Comparison of ENCODE assay signal across 8 cellular contexts in the genomic region with DNA sequence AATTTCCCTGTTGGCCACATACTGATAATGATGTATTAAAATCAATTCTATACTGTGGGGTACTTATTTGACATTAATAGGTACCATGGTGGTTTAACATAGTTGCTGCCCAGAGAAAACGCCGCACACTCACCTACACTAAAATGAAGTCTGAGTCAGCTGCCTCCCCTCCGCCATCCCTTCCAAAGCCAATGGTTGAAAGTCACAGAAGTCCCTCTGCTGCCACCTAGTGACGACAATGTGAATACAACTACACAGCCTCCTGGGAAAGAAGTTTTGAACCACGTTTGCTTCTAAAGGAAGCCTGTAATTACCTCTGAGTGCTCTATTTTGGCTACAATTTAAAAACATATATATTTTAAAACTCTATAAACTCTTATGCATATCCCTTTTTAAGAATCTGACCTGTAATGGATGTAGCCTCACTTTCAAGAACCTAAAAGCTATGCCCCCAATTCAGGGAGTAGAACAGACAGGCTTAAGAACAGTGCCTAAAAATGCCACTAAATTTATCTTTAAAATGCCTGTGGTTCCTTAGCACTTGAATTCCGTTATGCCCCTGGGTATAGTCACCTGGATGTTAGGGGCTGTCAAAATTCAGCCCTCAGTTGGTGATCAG. TPM values are rescaled to one million over a fixed set of nuclear protein-coding genes. Genes with fewer than 3 reads are reported as not detected.
A peak's percentile ranks its signal among the peaks of the same experiment; 100 is the strongest.
DNase-seq lines count a peak whose midpoint lies in the region; ATAC-seq and TF ChIP-seq lines count a peak whose summit lies in the region.

No MANE protein-coding gene starts in this region.

- no peaks in the 10 kb centered on the region for H3K9me3 Mint-ChIP-seq in activated naive CD8-positive, alpha-beta T cell treated with anti-CD3 and anti-CD28 coated beads, Interleukin-2, amount 10 ng/mL, durations not matched to agents 7 days and 5 days

- no peak overlapping the region for H3K4me3 Mint-ChIP-seq in activated naive CD8-positive, alpha-beta T cell treated with anti-CD3 and anti-CD28 coated beads, Interleukin-2, amount 10 ng/mL, durations not matched to agents 7 days and 5 days

- peak; percentile 79 for DNase-seq in HCEC 1CT
- peak; percentile 70 for DNase-seq in NCI-H1436 (lab: John Stamatoyannopoulos, UW)
- DNase-seq in activated naive CD8-positive, alpha-beta T cell treated with anti-CD3 and anti-CD28 coated beads, Interleukin-2, amount 10 ng/mL, durations not matched to agents 7 days and 5 days = peak; percentile 45
- DNase-seq in heart left ventricle = peak in 4 of 5 donors; percentile 76 to 79 (median 76)
- DNase-seq in pulmonary artery endothelial cell (ENCODE audit: low read depth, low spot score) = peak; percentile 49
- DNase-seq in aorta = peak; percentile 74 to 80

- peaks cover 3% of the 10 kb centered on the region; the same call in 1 of the 2 replicates for H3K27me3 ChIP-seq in DOHH2 (ENCODE audit: control insufficient read depth, low read length)
- no peaks in the 10 kb centered on the region for H3K27me3 ChIP-seq in SU-DHL-6 (ENCODE audit: low read length)
- no peaks in the 10 kb centered on the region for H3K27me3 ChIP-seq in heart left ventricle
- H3K27me3 ChIP-seq in aorta (ENCODE audit: control insufficient read depth in 1 of 2, insufficient read depth in 2 of 2, low read length in 1 of 2) = no peaks in the 10 kb centered on the region

- H3F3A ChIP-seq in DOHH2 (ENCODE audit: control insufficient read depth, insufficient read depth) (no peaks in the 10 kb centered on the region), SU-DHL-6 (ENCODE audit: insufficient read depth) (no peaks in the 10 kb centered on the region)

- no peak overlapping the region for H3K27ac Mint-ChIP-seq in activated naive CD8-positive, alpha-beta T cell treated with anti-CD3 and anti-CD28 coated beads, Interleukin-2, amount 10 ng/mL, durations not matched to agents 7 days and 5 days

- TF ChIP-seq CTCF in DOHH2 (IDR thresholded peaks at IDR 0.05; ENCODE audit: low read depth, low read length, poor library complexity, severe bottlenecking) (peak; percentile 70), SU-DHL-6 (IDR thresholded peaks at IDR 0.05; ENCODE audit: insufficient read depth, low read length, poor library complexity, severe bottlenecking) (peak; percentile 95), heart left ventricle (IDR thresholded peaks at IDR 0.05) (peak; percentile 81 to 93 (median 84))

- H3K4me2 ChIP-seq in DOHH2 (ENCODE audit: low read length) (peak overlapping the region; percentile 42), SU-DHL-6 (ENCODE audit: low read depth, low read length, poor library complexity, severe bottlenecking) (no peak overlapping the region)

- peak overlapping the region; percentile 12; the same call in 1 of the 2 replicates for H3K4me3 ChIP-seq in DOHH2 (ENCODE audit: low read length)
- no peak overlapping the region for H3K4me3 ChIP-seq in SU-DHL-6 (ENCODE audit: insufficient read depth, low read length, poor library complexity, severe bottlenecking)
- H3K4me3 ChIP-seq in heart left ventricle = peak overlapping the region in 1 of 12 donors; percentile 5
- no peak overlapping the region for H3K4me3 ChIP-seq in aorta (ENCODE audit: low read length in 2 of 2)

- no peak overlapping the region for H3K9ac ChIP-seq in SU-DHL-6 (ENCODE audit: low read length)

- H3K4me1 ChIP-seq in DOHH2 (ENCODE audit: control insufficient read depth, low read length) = peaks cover 24% of the 10 kb centered on the region
- H3K4me1 ChIP-seq in heart left ventricle = peaks cover 0 to 6% (median 0%) of the 10 kb centered on the region in 12 donors
- H3K4me1 ChIP-seq in aorta (ENCODE audit: control insufficient read depth in 1 of 2, insufficient read depth in 2 of 2, low read length in 2 of 2) = no peaks in the 10 kb centered on the region

- no peak for TF ChIP-seq POLR2A in heart left ventricle (IDR thresholded peaks at IDR 0.05)

- ATAC-seq in activated naive CD8-positive, alpha-beta T cell treated with anti-CD3 and anti-CD28 coated beads, Interleukin-2, amount 10 ng/mL, durations not matched to agents 7 days and 5 days (ENCODE audit: low read depth) = peak; percentile 83
- peak; percentile 61 to 93 (median 88) for ATAC-seq in heart left ventricle
- peak; percentile 89 for ATAC-seq in aorta (ENCODE audit: low FRiP score)

- no peaks in the 10 kb centered on the region for H3K36me3 Mint-ChIP-seq in activated naive CD8-positive, alpha-beta T cell treated with anti-CD3 and anti-CD28 coated beads, Interleukin-2, amount 10 ng/mL, durations not matched to agents 7 days and 5 days

- no peaks in the 10 kb centered on the region for H3K36me3 ChIP-seq in DOHH2 (ENCODE audit: control insufficient read depth, low read length)
- no peaks in the 10 kb centered on the region for H3K36me3 ChIP-seq in SU-DHL-6 (ENCODE audit: low read length)
- no peaks in the 10 kb centered on the region for H3K36me3 ChIP-seq in heart left ventricle
- no peaks in the 10 kb centered on the region for H3K36me3 ChIP-seq in aorta (ENCODE audit: control insufficient read depth in 1 of 2, insufficient read depth in 2 of 2, low read length in 1 of 2)

- 0 to 3% (median 0%) methylated on average over 6 of the region's 6 CpGs for WGBS in heart left ventricle, 4 donors
- 0 to 1% methylated on average over 6 of the region's 6 CpGs for WGBS in aorta, 2 donors

- no peaks in the 10 kb centered on the region for H3K79me2 ChIP-seq in DOHH2 (ENCODE audit: control insufficient read depth, low read length)
- H3K79me2 ChIP-seq in SU-DHL-6 (ENCODE audit: insufficient read depth, low read length) = no peaks in the 10 kb centered on the region

- intact Hi-C loops in heart left ventricle (cut with DNase I) = loop anchor here (1.0 to 10.0 kb wide), 8 partner anchors 99 to 881 kb away; no protein-coding TSS in a partner anchor
- intact Hi-C loops in aorta (cut with DNase I) = loop anchor here (5.0 kb wide), 1 partner anchor 99 kb away; no protein-coding TSS in a partner anchor

- H3K27ac ChIP-seq in DOHH2 (ENCODE audit: low read depth, low read length) = no peak overlapping the region
- no peak overlapping the region for H3K27ac ChIP-seq in SU-DHL-6 (ENCODE audit: low read depth, low read length)
- no peak overlapping the region for H3K27ac ChIP-seq in heart left ventricle
- H3K27ac ChIP-seq in aorta (ENCODE audit: low read depth in 1 of 2, low read length in 2 of 2) = no peak overlapping the region

- H3K9me3 ChIP-seq in DOHH2 (ENCODE audit: control insufficient read depth, insufficient read depth, low read length) (no peaks in the 10 kb centered on the region), SU-DHL-6 (ENCODE audit: insufficient read depth, low read length) (no peaks in the 10 kb centered on the region), heart left ventricle (no peaks in the 10 kb centered on the region), aorta (ENCODE audit: control insufficient read depth, low read length) (no peaks in the 10 kb centered on the region)

- H4K20me1 ChIP-seq in DOHH2 (ENCODE audit: control insufficient read depth, insufficient read depth, low read depth, low read length) = no peaks in the 10 kb centered on the region
- no peaks in the 10 kb centered on the region for H4K20me1 ChIP-seq in SU-DHL-6 (ENCODE audit: low read depth, low read length)

- H3K9me2 ChIP-seq in DOHH2 (replicated peaks; ENCODE audit: control insufficient read depth, low read length) (no peaks in the 10 kb centered on the region), SU-DHL-6 (replicated peaks; ENCODE audit: insufficient read depth, low read length) (no peaks in the 10 kb centered on the region)

- peaks cover 6% of the 10 kb centered on the region for H3K4me1 Mint-ChIP-seq in activated naive CD8-positive, alpha-beta T cell treated with anti-CD3 and anti-CD28 coated beads, Interleukin-2, amount 10 ng/mL, durations not matched to agents 7 days and 5 days

- POLR2A ChIA-PET in activated naive CD8-positive, alpha-beta T cell treated with anti-CD3 and anti-CD28 coated beads, Interleukin-2, amount 10 ng/mL, durations not matched to agents 7 days and 5 days (lab: Charles Lee) = interaction anchor here (0.8 to 3.3 kb wide), 3 partner anchors 20 to 138 kb away, joined by 3 to 11 read pairs (median 5); no protein-coding TSS in a partner anchor

- peaks cover 11% of the 10 kb centered on the region for H3K27me3 Mint-ChIP-seq in activated naive CD8-positive, alpha-beta T cell treated with anti-CD3 and anti-CD28 coated beads, Interleukin-2, amount 10 ng/mL, durations not matched to agents 7 days and 5 days

- H2AFZ ChIP-seq in SU-DHL-6 (ENCODE audit: low read depth, low read length, severe bottlenecking) = peak overlapping the region; percentile 44

RNA-seq across cellular contexts. Expression of gene ECI2, which starts 20.6 kb away (rescaled TPM):
- 10 to 100 TPM; 55.9 to 61.9 TPM for total RNA-seq in activated naive CD8-positive, alpha-beta T cell treated with anti-CD3 and anti-CD28 coated beads, Interleukin-2, amount 10 ng/mL, durations not matched to agents 7 days and 5 days
- total RNA-seq in heart left ventricle = 100 to 1,000 TPM; 120 to 192 (median 155) TPM
- polyA plus RNA-seq in heart left ventricle = 100 to 1,000 TPM; 130 to 135 TPM
- total RNA-seq in pulmonary artery endothelial cell = 152 and 255 TPM in 2 replicates
- 10 to 100 TPM; 35.4 to 41.8 TPM for total RNA-seq in aorta
- polyA plus RNA-seq in aorta = 10 to 100 TPM; 34.3 to 47.9 TPM
